In genomic region chr4:6941796-6942195, GRCh38 we compare ENCODE assay signal across 9 cellular contexts. TPM values are rescaled to one million over a fixed set of nuclear protein-coding genes. Genes with fewer than 3 reads are reported as not detected.
A peak's percentile ranks its signal among the peaks of the same experiment; 100 is the strongest.
DNase-seq lines count a peak whose midpoint lies in the region; ATAC-seq and TF ChIP-seq lines count a peak whose summit lies in the region.
"Had no signal": no experiment of that assay in that cellular context is flagged by ENCODE, and none has a peak within 500 bp of the region (broad histone marks: within the 10 kb centered on the region; RNA-seq: fewer than 3 reads in every experiment).

No MANE protein-coding gene starts in this region.

- peak overlapping the region; percentile 43 for H3K27ac Mint-ChIP-seq in activated CD4-positive, alpha-beta T cell treated with anti-CD3 and anti-CD28 coated beads for 36 hours
- H3K27ac Mint-ChIP-seq in stimulated activated memory B cell treated with anti-CD40 and anti-IgM and Interleukin-4, amounts not matched to agents 10 μg/mL and 1 μg/mL and 100 μg/mL, for 72 hours: peak overlapping the region; percentile 80

- no peaks in the 10 kb centered on the region for H3K9me3 ChIP-seq in OCI-LY1 (ENCODE audit: low read length)

- H3K27me3 Mint-ChIP-seq in activated CD4-positive, alpha-beta T cell treated with anti-CD3 and anti-CD28 coated beads for 36 hours: no peaks in the 10 kb centered on the region
- no peaks in the 10 kb centered on the region for H3K27me3 Mint-ChIP-seq in stimulated activated memory B cell treated with anti-CD40 and anti-IgM and Interleukin-4, amounts not matched to agents 10 μg/mL and 1 μg/mL and 100 μg/mL, for 72 hours

- no peak for DNase-seq in activated CD4-positive, alpha-beta T cell treated with anti-CD3 and anti-CD28 coated beads for 36 hours
- no peak for DNase-seq in activated CD4-positive, alpha-beta T cell treated with anti-CD3 and anti-CD28 coated beads for 1 hour
- DNase-seq in epithelial cell of prostate (ENCODE audit: low read depth, low spot score): no peak
- DNase-seq in lower leg skin (ENCODE audit: low spot score in 2 of 2): no peak
- no peak for DNase-seq in AG08396 (ENCODE audit: low spot score)
- no peak for DNase-seq in left colon
- DNase-seq: H7 had no signal

- H3K4me3 ChIP-seq in OCI-LY1 (ENCODE audit: low read depth, low read length, poor library complexity, severe bottlenecking) (no peak overlapping the region), lower leg skin (ENCODE audit: low read depth, poor library complexity, severe bottlenecking) (no peak overlapping the region)

- peaks cover 62% of the 10 kb centered on the region for H3K4me1 Mint-ChIP-seq in activated CD4-positive, alpha-beta T cell treated with anti-CD3 and anti-CD28 coated beads for 36 hours
- H3K4me1 Mint-ChIP-seq in stimulated activated memory B cell treated with anti-CD40 and anti-IgM and Interleukin-4, amounts not matched to agents 10 μg/mL and 1 μg/mL and 100 μg/mL, for 72 hours: peaks cover 75% of the 10 kb centered on the region

- CTCF ChIA-PET in activated CD4-positive, alpha-beta T cell treated with anti-CD3 and anti-CD28 coated beads for 36 hours (lab: Charles Lee): interaction anchor here (0.6 to 1.6 kb wide), 7 partner anchors 23 to 279 kb away, joined by 3 to 6 read pairs (median 3); partner anchors contain the start of gene TBC1D14

- TF ChIP-seq CTCF in OCI-LY1 (IDR thresholded peaks at IDR 0.05; ENCODE audit: low read length): no peak
- no peak for TF ChIP-seq CTCF in lower leg skin (IDR thresholded peaks at IDR 0.05)

- no peaks in the 10 kb centered on the region for H3K36me3 Mint-ChIP-seq in activated CD4-positive, alpha-beta T cell treated with anti-CD3 and anti-CD28 coated beads for 36 hours (ENCODE audit: low read depth)
- peaks cover 20% of the 10 kb centered on the region for H3K36me3 Mint-ChIP-seq in stimulated activated memory B cell treated with anti-CD40 and anti-IgM and Interleukin-4, amounts not matched to agents 10 μg/mL and 1 μg/mL and 100 μg/mL, for 72 hours

- no peak overlapping the region for H2AFZ ChIP-seq in OCI-LY1 (ENCODE audit: low read length)

- H3K79me2 ChIP-seq in OCI-LY1 (ENCODE audit: insufficient read depth, low read length): no peaks in the 10 kb centered on the region

- H3K9ac ChIP-seq in OCI-LY1 (ENCODE audit: low read length): no peak overlapping the region

- peak overlapping the region; percentile 58 for H3K27ac ChIP-seq in OCI-LY1 (ENCODE audit: low read depth, low read length, poor library complexity, severe bottlenecking)
- H3K27ac ChIP-seq in epithelial cell of prostate: peak overlapping the region; percentile 83

- H3K27me3 ChIP-seq in OCI-LY1 (ENCODE audit: insufficient read depth, low read length): no peaks in the 10 kb centered on the region

- ATAC-seq in activated CD4-positive, alpha-beta T cell treated with anti-CD3 and anti-CD28 coated beads for 36 hours: no peak
- ATAC-seq in stimulated activated memory B cell treated with anti-CD40 and anti-IgM and Interleukin-4, amounts not matched to agents 10 μg/mL and 1 μg/mL and 100 μg/mL, for 72 hours: peak; percentile 52
- ATAC-seq in left colon: no peak

- H3K36me3 ChIP-seq in OCI-LY1 (ENCODE audit: insufficient read depth, low read length): no peaks in the 10 kb centered on the region; the same call in 1 of the 2 replicates

- 25 to 33% methylated on average over 4 of the region's 4 CpGs for WGBS in lower leg skin, 2 donors

- H3F3A ChIP-seq in OCI-LY1 (ENCODE audit: insufficient read depth, low read length): no peaks in the 10 kb centered on the region

- peaks cover 46% of the 10 kb centered on the region for H3K4me1 ChIP-seq in OCI-LY1 (ENCODE audit: insufficient read depth, low read length, severe bottlenecking)

- H4K20me1 ChIP-seq in OCI-LY1 (ENCODE audit: insufficient read depth, low read length): no peaks in the 10 kb centered on the region

- no peaks in the 10 kb centered on the region for H3K9me2 ChIP-seq in OCI-LY1 (ENCODE audit: low read depth, low read length)

- H3K4me3 Mint-ChIP-seq in activated CD4-positive, alpha-beta T cell treated with anti-CD3 and anti-CD28 coated beads for 36 hours: peak overlapping the region; percentile 18
- no peak overlapping the region for H3K4me3 Mint-ChIP-seq in stimulated activated memory B cell treated with anti-CD40 and anti-IgM and Interleukin-4, amounts not matched to agents 10 μg/mL and 1 μg/mL and 100 μg/mL, for 72 hours

- no peak for TF ChIP-seq POLR2A in lower leg skin (IDR thresholded peaks at IDR 0.05)

- H3K4me2 ChIP-seq in OCI-LY1 (ENCODE audit: low read length): peak overlapping the region; percentile 24; the same call in 1 of the 2 replicates

- intact Hi-C loops in activated CD4-positive, alpha-beta T cell treated with anti-CD3 and anti-CD28 coated beads for 36 hours (cut with DNase I, micrococcal nuclease): loop anchor here in 1 of 2 experiments (2.0 kb wide), 1 partner anchor 25 kb away; no protein-coding TSS in a partner anchor
- intact Hi-C loops in lower leg skin (cut with DNase I; ENCODE audit: low total_unique reads) (no loop called here), left colon (cut with DNase I, micrococcal nuclease) (no loop called here)

- H3K9me3 Mint-ChIP-seq in activated CD4-positive, alpha-beta T cell treated with anti-CD3 and anti-CD28 coated beads for 36 hours (ENCODE audit: low read depth): no peaks in the 10 kb centered on the region
- H3K9me3 Mint-ChIP-seq in stimulated activated memory B cell treated with anti-CD40 and anti-IgM and Interleukin-4, amounts not matched to agents 10 μg/mL and 1 μg/mL and 100 μg/mL, for 72 hours: peaks cover 2% of the 10 kb centered on the region

- POLR2A ChIA-PET in activated CD4-positive, alpha-beta T cell treated with anti-CD3 and anti-CD28 coated beads for 36 hours (lab: Charles Lee): interaction anchor here (0.6 to 0.9 kb wide), 2 partner anchors 33 to 56 kb away, joined by 3 read pairs; no protein-coding TSS in a partner anchor

RNA-seq across cellular contexts. Expression of gene TBC1D14, which starts 32.2 kb away (rescaled TPM):
- 10 to 100 TPM; 36.7 to 44.0 TPM for total RNA-seq in activated CD4-positive, alpha-beta T cell treated with anti-CD3 and anti-CD28 coated beads for 36 hours
- total RNA-seq in lower leg skin: 100 to 1,000 TPM in 1 of 4 donors, 10 to 100 TPM in 3; 54.7 to 101 (median 73.3) TPM
- total RNA-seq in left colon: 10 to 100 TPM; 53.1 to 56.6 TPM
